ENCODE assay signal across 14 cellular contexts in the genomic region with DNA sequence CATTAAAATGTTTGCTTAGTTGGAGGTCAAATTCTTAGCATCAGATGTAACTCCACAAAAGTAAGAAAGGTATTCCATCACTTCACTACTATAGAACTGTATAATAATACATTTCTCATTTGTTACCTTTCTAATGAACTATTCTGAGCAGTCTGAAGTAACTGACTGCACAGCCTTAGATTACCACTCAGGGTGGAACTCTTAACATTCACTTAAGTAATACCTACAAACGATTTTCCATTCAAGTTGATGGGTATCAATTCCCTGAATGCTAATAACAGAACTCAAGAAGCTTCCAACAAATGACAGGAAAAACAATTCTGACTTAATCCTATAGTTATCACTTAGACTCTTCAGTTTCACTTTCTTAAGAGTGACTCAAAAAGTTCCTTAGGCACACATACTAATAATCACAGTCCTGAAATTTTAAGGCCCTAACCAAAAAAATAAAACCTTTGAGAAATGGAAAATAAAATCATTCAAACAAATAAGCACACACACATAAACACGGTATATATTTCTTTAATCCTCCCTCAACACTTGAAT. TPM values are rescaled to one million over a fixed set of nuclear protein-coding genes. Genes with fewer than 3 reads are reported as not detected.
DNase-seq lines count a peak whose midpoint lies in the region; ATAC-seq lines count a peak whose summit lies in the region.
"Had no signal": no experiment of that assay in that cellular context is flagged by ENCODE, and none has a peak within 500 bp of the region (broad histone marks: within the 10 kb centered on the region; RNA-seq: fewer than 3 reads in every experiment).

No MANE protein-coding gene starts in this region.

- no peaks in the 10 kb centered on the region for H3K27me3 Mint-ChIP-seq in activated naive CD4-positive, alpha-beta T cell treated with anti-CD3 and anti-CD28 coated beads, Interleukin-2, amount 50 U/mL, for 24 hours
- H3K27me3 Mint-ChIP-seq in central memory CD8-positive, alpha-beta T cell: no peaks in the 10 kb centered on the region

- H3K4me1 ChIP-seq in subcutaneous abdominal adipose tissue (ENCODE audit: control insufficient read depth in 5 of 5, insufficient read depth in 5 of 5, low read length in 5 of 5) (peaks cover 0 to 25% (median 12%) of the 10 kb centered on the region in 5 donors), Karpas-422 (ENCODE audit: low read length) (no peaks in the 10 kb centered on the region)
- H3K4me1 ChIP-seq: Peyer's patch had no signal

- H2AFZ ChIP-seq in Karpas-422 (ENCODE audit: low read length): no peak overlapping the region
- H2AFZ ChIP-seq: hepatocyte had no signal

- H3K9me3 ChIP-seq in subcutaneous abdominal adipose tissue (ENCODE audit: control insufficient read depth in 5 of 5, low read length in 5 of 5) (no peaks in the 10 kb centered on the region), Karpas-422 (ENCODE audit: low read length) (no peaks in the 10 kb centered on the region)
- H3K9me3 ChIP-seq: BLaER1, Peyer's patch, sigmoid colon had no signal

- peaks cover 7% of the 10 kb centered on the region; the same call in 1 of the 2 replicates for H4K20me1 ChIP-seq in Karpas-422 (ENCODE audit: insufficient read depth, low read depth, low read length)

- peak overlapping the region; percentile 30 for H3K4me3 Mint-ChIP-seq in activated naive CD4-positive, alpha-beta T cell treated with anti-CD3 and anti-CD28 coated beads, Interleukin-2, amount 50 U/mL, for 24 hours
- no peak overlapping the region for H3K4me3 Mint-ChIP-seq in central memory CD8-positive, alpha-beta T cell

- H3K27ac Mint-ChIP-seq in activated naive CD4-positive, alpha-beta T cell treated with anti-CD3 and anti-CD28 coated beads, Interleukin-2, amount 50 U/mL, for 24 hours: peak overlapping the region; percentile 91
- H3K27ac Mint-ChIP-seq in central memory CD8-positive, alpha-beta T cell (ENCODE audit: low read depth): peak overlapping the region; percentile 87

- peaks cover 8% of the 10 kb centered on the region for H3K79me2 ChIP-seq in Karpas-422 (ENCODE audit: low read length)

- H3K4me1 Mint-ChIP-seq in activated naive CD4-positive, alpha-beta T cell treated with anti-CD3 and anti-CD28 coated beads, Interleukin-2, amount 50 U/mL, for 24 hours: peaks cover 70% of the 10 kb centered on the region
- peaks cover 59% of the 10 kb centered on the region for H3K4me1 Mint-ChIP-seq in central memory CD8-positive, alpha-beta T cell

- H3K27me3 ChIP-seq in subcutaneous abdominal adipose tissue (ENCODE audit: control insufficient read depth in 5 of 5, insufficient read depth in 4 of 5, low read length in 5 of 5) (no peaks in the 10 kb centered on the region), Karpas-422 (ENCODE audit: low read length) (no peaks in the 10 kb centered on the region)
- H3K27me3 ChIP-seq: BLaER1, hepatocyte, Peyer's patch, sigmoid colon had no signal

- ATAC-seq in HG03469 (IDR thresholded peaks at IDR 0.05; ENCODE audit: unreplicated experiment): peak; percentile 41
- no peak for ATAC-seq in central memory CD8-positive, alpha-beta T cell (replicated peaks; ENCODE audit: extremely low read depth, poor library complexity, severe bottlenecking)
- no peak for ATAC-seq in HG03108 (IDR thresholded peaks at IDR 0.05; ENCODE audit: unreplicated experiment)
- ATAC-seq in HG02981 (IDR thresholded peaks at IDR 0.05; ENCODE audit: unreplicated experiment): no peak

- H3K27ac ChIP-seq in subcutaneous abdominal adipose tissue (ENCODE audit: low read depth, low read length): peak overlapping the region; percentile 35
- H3K27ac ChIP-seq in Karpas-422 (ENCODE audit: low read length): no peak overlapping the region
- H3K27ac ChIP-seq: BLaER1, hepatocyte, Peyer's patch had no signal

- H3K9ac ChIP-seq in subcutaneous abdominal adipose tissue (ENCODE audit: low read length in 5 of 5) (peak overlapping the region in 1 of 5 donors; percentile 41), Karpas-422 (ENCODE audit: low read length) (no peak overlapping the region)
- H3K9ac ChIP-seq: BLaER1 had no signal

- H3K9me2 ChIP-seq in Karpas-422 (replicated peaks; ENCODE audit: insufficient read depth, low read length): no peaks in the 10 kb centered on the region

- H3K36me3 ChIP-seq in subcutaneous abdominal adipose tissue (ENCODE audit: control insufficient read depth in 5 of 5, insufficient read depth in 5 of 5, low read length in 5 of 5) (peaks cover 35 to 60% (median 48%) of the 10 kb centered on the region in 5 donors), Karpas-422 (ENCODE audit: insufficient read depth, low read length) (peaks cover 48% of the 10 kb centered on the region; the same call in 1 of the 2 replicates)

- peaks cover 28% of the 10 kb centered on the region for H3K36me3 Mint-ChIP-seq in activated naive CD4-positive, alpha-beta T cell treated with anti-CD3 and anti-CD28 coated beads, Interleukin-2, amount 50 U/mL, for 24 hours
- peaks cover 77% of the 10 kb centered on the region for H3K36me3 Mint-ChIP-seq in central memory CD8-positive, alpha-beta T cell (ENCODE audit: insufficient read depth)

- DNase-seq in activated naive CD4-positive, alpha-beta T cell (lab: John Stamatoyannopoulos, UW): no peak
- DNase-seq in central memory CD8-positive, alpha-beta T cell (ENCODE audit: low spot score in 2 of 2): no peak
- DNase-seq in Karpas-422: no peak
- DNase-seq: KG1, NCI-H2107, Peyer's patch, sigmoid colon had no signal

- H3K4me3 ChIP-seq in subcutaneous abdominal adipose tissue (ENCODE audit: low read depth in 1 of 5, low read length in 5 of 5) (no peak overlapping the region), Karpas-422 (ENCODE audit: low read length) (no peak overlapping the region)
- H3K4me3 ChIP-seq: BLaER1, hepatocyte, Peyer's patch, sigmoid colon had no signal

- H3K9me3 Mint-ChIP-seq in activated naive CD4-positive, alpha-beta T cell treated with anti-CD3 and anti-CD28 coated beads, Interleukin-2, amount 50 U/mL, for 24 hours: no peaks in the 10 kb centered on the region
- H3K9me3 Mint-ChIP-seq in central memory CD8-positive, alpha-beta T cell: no peaks in the 10 kb centered on the region

- no peak overlapping the region for H3K4me2 ChIP-seq in Karpas-422 (ENCODE audit: low read depth, low read length, poor library complexity, severe bottlenecking)
- H3K4me2 ChIP-seq: BLaER1, hepatocyte had no signal

RNA-seq across cellular contexts. Expression of gene HNRNPD, which starts 20.9 kb away (rescaled TPM):
- 50.7 and 64.1 TPM in 2 replicates for total RNA-seq in Karpas-422 (2014; rRNA removed; shearing (Covaris generic); ENCODE audit: low replicate concordance)
